In the genomic region with DNA sequence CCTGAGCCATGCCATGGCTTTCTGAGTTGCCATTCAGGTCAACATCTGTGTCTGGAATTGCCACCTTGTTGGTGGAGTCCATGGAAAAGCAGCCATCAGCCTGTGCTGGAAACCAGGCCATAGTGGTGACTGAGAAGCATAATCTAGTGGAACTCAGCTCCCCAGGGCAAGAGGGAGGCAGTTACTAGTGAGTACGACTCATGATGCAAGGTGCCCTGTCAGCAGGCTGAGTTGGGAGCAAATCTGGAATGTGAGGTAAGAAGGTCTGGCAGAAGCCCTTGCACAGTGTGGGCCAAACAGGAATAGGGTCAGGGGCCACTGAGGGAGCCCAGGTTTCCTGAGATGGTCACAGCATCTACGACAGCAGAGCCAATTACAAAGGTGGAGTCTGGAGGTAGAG, we compare ENCODE assay signal across 22 cellular contexts. TPM values are rescaled to one million over a fixed set of nuclear protein-coding genes. Genes with fewer than 3 reads are reported as not detected.
DNase-seq lines count a peak whose midpoint lies in the region; FAIRE-seq and TF ChIP-seq lines count a peak whose summit lies in the region.
"Had no signal": no experiment of that assay in that cellular context is flagged by ENCODE, and none has a peak within 500 bp of the region (broad histone marks: within the 10 kb centered on the region; RNA-seq: fewer than 3 reads in every experiment).

No MANE protein-coding gene starts in this region.

- no peak for FAIRE-seq in RCC 7860 (lab: Jason Lieb, UNC)
- FAIRE-seq: GM19239 had no signal

- TF ChIP-seq CTCF in fibroblast of mammary gland (conservative IDR thresholded peaks at IDR 0.05; ENCODE audit: control insufficient read depth, insufficient read depth, low read depth, low read length), result no peak
- no peak for TF ChIP-seq CTCF in osteoblast (IDR thresholded peaks at IDR 0.05; ENCODE audit: extremely low read depth, low read depth, low read length)
- TF ChIP-seq CTCF in progenitor cell of endocrine pancreas (IDR thresholded peaks at IDR 0.05; ENCODE audit: unreplicated experiment), result no peak

- H3K9me3 Mint-ChIP-seq in progenitor cell of endocrine pancreas (ENCODE audit: low read depth), result peaks cover 14% of the 10 kb centered on the region
- H3K9me3 Mint-ChIP-seq: H9 had no signal

- peaks cover 8% of the 10 kb centered on the region for H3K4me1 Mint-ChIP-seq in progenitor cell of endocrine pancreas (ENCODE audit: low read depth)
- H3K4me1 Mint-ChIP-seq: CD4-positive, alpha-beta memory T cell; H9 had no signal

- no peak overlapping the region for H3K4me3 ChIP-seq in fibroblast of mammary gland (ENCODE audit: control insufficient read depth, low read depth, low read length)
- H3K4me3 ChIP-seq in osteoblast (ENCODE audit: insufficient read depth, low read length), result no peak overlapping the region
- H3K4me3 ChIP-seq: SJSA1 had no signal

- H3K9me3 ChIP-seq in osteoblast (ENCODE audit: low read depth, low read length), result no peaks in the 10 kb centered on the region

- peak overlapping the region; percentile 83 for H3K27ac ChIP-seq in osteoblast (ENCODE audit: low read depth, low read length)
- H3K27ac ChIP-seq: 22Rv1, SJSA1 had no signal

- H3K4me1 ChIP-seq in osteoblast (ENCODE audit: insufficient read depth, low read length), result peaks cover 26% of the 10 kb centered on the region

- no peaks in the 10 kb centered on the region for H3K36me3 Mint-ChIP-seq in progenitor cell of endocrine pancreas (ENCODE audit: insufficient read depth)
- H3K36me3 Mint-ChIP-seq: CD4-positive, alpha-beta memory T cell; IgD-negative memory B cell had no signal

- H3K4me3 Mint-ChIP-seq in progenitor cell of endocrine pancreas (ENCODE audit: low read depth), result no peak overlapping the region
- H3K4me3 Mint-ChIP-seq: CD4-positive, alpha-beta memory T cell; H9; IgD-negative memory B cell had no signal

- no peaks in the 10 kb centered on the region for H3K27me3 Mint-ChIP-seq in progenitor cell of endocrine pancreas

- peak; percentile 17 for DNase-seq in DMS53 (lab: John Stamatoyannopoulos, UW)
- no peak for DNase-seq in DMS53 treated with DMSO at 0.1 percent for 48 hours (lab: John Stamatoyannopoulos, UW; ENCODE audit: unreplicated experiment)
- DNase-seq in RCC 7860 (ENCODE audit: low spot score), result peak; percentile 46
- DNase-seq in fibroblast of mammary gland (ENCODE audit: low read depth), result peak; percentile 31
- DNase-seq in osteoblast (ENCODE audit: insufficient read length, low spot score, missing footprints), result peak; percentile 17
- DNase-seq in effector CD4-positive, alpha-beta T cell, result no peak
- no peak for DNase-seq in stimulated activated CD4-positive, alpha-beta T cell treated with anti-CD3 and anti-CD28 coated beads, Interleukin-2, amount 100 ng/mL, for 48 hours
- DNase-seq in progenitor cell of endocrine pancreas (ENCODE audit: low spot score, unreplicated experiment), result no peak
- DNase-seq: Calu3; CD4-positive, alpha-beta memory T cell; DND-41; H9; NCI-H1417; NCI-H187 treated with DMSO at 0.1 percent for 48 hours; NCI-H2171; NCI-H446 treated with DMSO at 0.1 percent for 48 hours had no signal

- H3K4me2 ChIP-seq in osteoblast (ENCODE audit: insufficient read depth, low read length), result no peak overlapping the region

- H3K79me2 ChIP-seq in osteoblast (ENCODE audit: insufficient read depth, low read length), result no peaks in the 10 kb centered on the region

- H4K20me1 ChIP-seq in osteoblast (ENCODE audit: insufficient read depth, low read length), result no peaks in the 10 kb centered on the region

- H3K36me3 ChIP-seq in osteoblast (ENCODE audit: insufficient read depth, low read length), result no peaks in the 10 kb centered on the region
- H3K36me3 ChIP-seq: SJSA1 had no signal

- H2AFZ ChIP-seq in osteoblast (ENCODE audit: low read length), result peak overlapping the region; percentile 40

- H3K27ac Mint-ChIP-seq in progenitor cell of endocrine pancreas, result no peak overlapping the region
- H3K27ac Mint-ChIP-seq: CD4-positive, alpha-beta memory T cell; H9 had no signal

- no peaks in the 10 kb centered on the region for H3K27me3 ChIP-seq in osteoblast (ENCODE audit: insufficient read depth, low read length)
- H3K27me3 ChIP-seq: SJSA1 had no signal

RNA-seq across cellular contexts. Expression of a gene that starts 37.1 kb away (rescaled TPM):
- 0.36 and 1.2 TPM in 2 replicates for total RNA-seq in osteoblast
- 15.4 and 16.3 TPM in 2 replicates for total RNA-seq in progenitor cell of endocrine pancreas
- total RNA-seq: HT-29, SJSA1 had no signal

RNA-seq across cellular contexts. Expression of a gene that starts 52.0 kb away (rescaled TPM):
- total RNA-seq in osteoblast, result not detected in 2 replicates
- 31.2 and 35.5 TPM in 2 replicates for total RNA-seq in progenitor cell of endocrine pancreas
- total RNA-seq: Calu3; CD4-positive, alpha-beta memory T cell; HT-29; LHCN-M2 had no signal

Comparison
In these comparisons a context has a peak if more than half of its experiments do, and no peak if none do; other contexts are left out.
1. DNase-seq: peak in DMS53 (single experiment), RCC 7860 (single experiment), fibroblast of mammary gland (single experiment) and osteoblast (single experiment); none in DMS53 treated with DMSO at 0.1 percent for 48 hours (single experiment), effector CD4-positive, alpha-beta T cell (single experiment), stimulated activated CD4-positive, alpha-beta T cell treated with anti-CD3 and anti-CD28 coated beads, Interleukin-2, amount 100 ng/mL, for 48 hours (0 of 2) and progenitor cell of endocrine pancreas (single experiment).
2. RNA of a gene that starts 52.0 kb away (total RNA-seq): 31.2 to 35.5 TPM in progenitor cell of endocrine pancreas; not detected in osteoblast; every median in the first group is over 10 times any median in the second.